8 cellular contexts compared by ENCODE assay signal in the genomic region with DNA sequence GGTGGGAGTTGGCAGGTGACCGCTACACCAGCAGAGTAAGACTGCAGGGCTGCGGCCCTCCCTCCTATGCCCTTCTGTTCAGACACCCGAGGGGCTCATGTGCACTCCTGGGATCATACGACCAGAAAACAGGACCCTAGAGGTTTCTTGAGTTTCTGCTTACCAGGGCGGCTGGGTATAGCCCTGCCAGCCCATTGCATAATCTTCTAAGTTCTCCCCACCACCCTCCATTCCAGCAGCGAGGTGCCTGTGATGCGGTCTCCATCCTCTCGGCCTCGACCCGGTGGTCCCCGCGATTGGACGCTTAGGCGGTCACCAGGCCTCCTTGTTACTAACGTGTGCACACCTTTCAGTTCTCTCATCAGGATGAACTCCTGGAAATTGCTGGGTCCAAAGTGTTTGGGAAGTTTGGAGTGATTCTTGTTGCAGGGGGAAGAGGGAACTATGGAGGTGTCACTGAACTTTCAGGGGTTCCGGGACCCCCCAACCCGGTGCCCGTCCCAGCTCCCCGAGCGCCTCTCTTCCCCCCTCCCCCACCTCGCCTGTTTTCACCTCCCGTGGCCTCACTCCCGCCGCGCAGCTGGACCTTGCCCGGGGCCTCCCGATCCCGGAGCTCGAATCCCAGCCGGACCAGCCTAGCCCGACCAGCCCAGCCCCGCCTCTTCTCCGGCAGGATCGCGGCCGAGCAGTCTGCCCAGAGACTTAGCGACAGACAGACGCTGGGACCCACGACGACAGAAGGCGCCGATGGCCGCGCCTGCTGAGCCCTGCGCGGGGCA. TPM values are rescaled to one million over a fixed set of nuclear protein-coding genes. Genes with fewer than 3 reads are reported as not detected.
DNase-seq lines count a peak whose midpoint lies in the region; ATAC-seq, FAIRE-seq and TF ChIP-seq lines count a peak whose summit lies in the region.
"Not testable (repeated sequence)": the region's sequence is repeated elsewhere in the genome, so short reads cannot be mapped to it uniquely, and the experiment has no call there.

No MANE protein-coding gene starts in this region.

- H3K4me1 Mint-ChIP-seq in WTC11; activated naive CD8-positive, alpha-beta T cell treated with anti-CD3 and anti-CD28 coated beads, Interleukin-2, amount 50 U/mL, for 24 hours: not testable (repeated sequence)

- H3K9me3 Mint-ChIP-seq in WTC11; activated naive CD8-positive, alpha-beta T cell treated with anti-CD3 and anti-CD28 coated beads, Interleukin-2, amount 50 U/mL, for 24 hours: not testable (repeated sequence)

- peak; percentile 20 for FAIRE-seq in H54 (lab: Jason Lieb, UNC)

- intact Hi-C loops in right cardiac atrium (cut with DNase I); sciatic nerve (cut with DNase I): not testable (repeated sequence)

- peak overlapping the region; percentile 51 for H3K4me3 Mint-ChIP-seq in WTC11
- H3K4me3 Mint-ChIP-seq in activated naive CD8-positive, alpha-beta T cell treated with anti-CD3 and anti-CD28 coated beads, Interleukin-2, amount 50 U/mL, for 24 hours: not testable (repeated sequence)

- H3K27me3 Mint-ChIP-seq in WTC11 (ENCODE audit: low read depth); activated naive CD8-positive, alpha-beta T cell treated with anti-CD3 and anti-CD28 coated beads, Interleukin-2, amount 50 U/mL, for 24 hours: not testable (repeated sequence)

- H3K27ac ChIP-seq in right cardiac atrium (ENCODE audit: low read length); lung (ENCODE audit: low read depth in 1 of 2, low read length in 1 of 2); thoracic aorta: not testable (repeated sequence)

- TF ChIP-seq CTCF in WTC11 (IDR thresholded peaks at IDR 0.05); fibroblast of villous mesenchyme (IDR thresholded peaks at IDR 0.05; ENCODE audit: insufficient read depth, low read depth, low read length); lung (IDR thresholded peaks at IDR 0.05; ENCODE audit: control extremely low read depth, extremely low read depth); thoracic aorta (IDR thresholded peaks at IDR 0.05): not testable (repeated sequence)

- H3K36me3 ChIP-seq in lung (ENCODE audit: control insufficient read depth in 2 of 2, insufficient read depth in 2 of 2, low read length in 2 of 2); thoracic aorta: not testable (repeated sequence)

- H3K27me3 ChIP-seq in right cardiac atrium (ENCODE audit: control insufficient read depth, insufficient read depth); lung (ENCODE audit: control insufficient read depth, insufficient read depth); thoracic aorta (replicated peaks; ENCODE audit: insufficient read depth): not testable (repeated sequence)

- TF ChIP-seq POLR2A in H54 (IDR thresholded peaks at IDR 0.05; ENCODE audit: low read depth, low read length): not testable (repeated sequence)

- H3K9me3 ChIP-seq in right cardiac atrium (ENCODE audit: control insufficient read depth, low read length); lung (ENCODE audit: control insufficient read depth in 2 of 2, insufficient read depth in 1 of 2, low read length in 1 of 2); thoracic aorta: not testable (repeated sequence)

- WGBS in right cardiac atrium: 17% methylated on average over 24 of the region's 46 CpGs
- WGBS in lung, 2 donors: 13 to 20% methylated on average over 17 to 26 of the region's 46 CpGs

- not testable (repeated sequence) for DNase-seq in H54 (ENCODE audit: insufficient read length, low spot score); WTC11 (ENCODE audit: low spot score); activated naive CD8-positive, alpha-beta T cell treated with anti-CD3 and anti-CD28 coated beads, Interleukin-2, amount 50 U/mL, for 24 hours; fibroblast of villous mesenchyme (ENCODE audit: low read depth); lung (ENCODE audit: low spot score); sciatic nerve (ENCODE audit: low spot score); thoracic aorta (ENCODE audit: low spot score)
- DNase-seq in right cardiac atrium: peak in 1 of 3 donors; percentile 14

- ATAC-seq in WTC11 (peak; percentile 79), right cardiac atrium (peak; percentile 76 to 84), lung (ENCODE audit: insufficient read depth, low FRiP score) (peak; percentile 75), sciatic nerve (peak; percentile 65)
- ATAC-seq in activated naive CD8-positive, alpha-beta T cell treated with anti-CD3 and anti-CD28 coated beads, Interleukin-2, amount 50 U/mL, for 24 hours: peak; percentile 26
- ATAC-seq in thoracic aorta (ENCODE audit: insufficient number of reproducible peaks, low FRiP score, low read depth): not testable (repeated sequence)

- not testable (repeated sequence) for H3K36me3 Mint-ChIP-seq in WTC11; activated naive CD8-positive, alpha-beta T cell treated with anti-CD3 and anti-CD28 coated beads, Interleukin-2, amount 50 U/mL, for 24 hours (ENCODE audit: low read depth)

- POLR2A ChIA-PET in WTC11 (lab: Charles Lee): not testable (repeated sequence)

- H3K4me3 ChIP-seq in fibroblast of villous mesenchyme (ENCODE audit: low read depth, low read length) (peak overlapping the region; percentile 23), thoracic aorta (peak overlapping the region; percentile 44)
- H3K4me3 ChIP-seq in right cardiac atrium (ENCODE audit: low read length); lung: not testable (repeated sequence)

- H3K4me1 ChIP-seq in right cardiac atrium (ENCODE audit: control insufficient read depth, insufficient read depth, low read length); lung (ENCODE audit: control insufficient read depth in 2 of 2, insufficient read depth in 2 of 2, low read length in 2 of 2); thoracic aorta (ENCODE audit: control insufficient read depth in 1 of 2, low read depth in 2 of 2): not testable (repeated sequence)

- H3K27ac Mint-ChIP-seq in WTC11; activated naive CD8-positive, alpha-beta T cell treated with anti-CD3 and anti-CD28 coated beads, Interleukin-2, amount 50 U/mL, for 24 hours: not testable (repeated sequence)

- CTCF ChIA-PET in WTC11 (lab: Charles Lee): not testable (repeated sequence)

RNA-seq across cellular contexts. Expression of a gene that starts 8.8 kb away (rescaled TPM):
- 96.0 to 103 TPM (median 96.9 TPM) in 3 replicates for total RNA-seq in WTC11 (2021)
- 101 and 124 TPM in 2 replicates for total RNA-seq in fibroblast of villous mesenchyme
- 100 to 1,000 TPM; 127 to 292 (median 249) TPM for total RNA-seq in right cardiac atrium
- polyA plus RNA-seq in right cardiac atrium: 295 TPM
- 100 to 1,000 TPM in 1 of 2 donors, 10 to 100 TPM in 1; 58.8 to 123 TPM for total RNA-seq in lung
- polyA plus RNA-seq in lung: 10 to 100 TPM; 84.0 to 92.7 TPM
- 66.9 TPM for total RNA-seq in sciatic nerve
- total RNA-seq in thoracic aorta: 100 to 1,000 TPM in 1 of 2 donors, 10 to 100 TPM in 1; 98.8 to 109 TPM
